ENCODE assay signal across 1 cellular context in genomic region chr1:109827986-109828385, GRCh38.
TF ChIP-seq lines count a peak whose summit lies in the region.

No MANE protein-coding gene starts in this region.

TF ChIP-seq in IMR-90, 13 proteins besides CTCF, POLR2A, EP300 and RAD21 (continued from another document):
- no peak for TF ChIP-seq CHD1 (IDR thresholded peaks at IDR 0.05; ENCODE audit: low read depth, low read length)
- TF ChIP-seq RFX5 (IDR thresholded peaks at IDR 0.05; ENCODE audit: low read depth, low read length) = no peak
- TF ChIP-seq FOS (IDR thresholded peaks at IDR 0.05; ENCODE audit: low read depth, low read length) = no peak
- TF ChIP-seq BHLHE40 (IDR thresholded peaks at IDR 0.05; ENCODE audit: low read depth, low read length) = no peak
- TF ChIP-seq RCOR1 (IDR thresholded peaks at IDR 0.05; ENCODE audit: insufficient replicate concordance, low read length) = no peak
- TF ChIP-seq MAFK (IDR thresholded peaks at IDR 0.05; ENCODE audit: low read depth, low read length) = no peak
